ENCODE assay signal across 1 cellular context in the genomic region with DNA sequence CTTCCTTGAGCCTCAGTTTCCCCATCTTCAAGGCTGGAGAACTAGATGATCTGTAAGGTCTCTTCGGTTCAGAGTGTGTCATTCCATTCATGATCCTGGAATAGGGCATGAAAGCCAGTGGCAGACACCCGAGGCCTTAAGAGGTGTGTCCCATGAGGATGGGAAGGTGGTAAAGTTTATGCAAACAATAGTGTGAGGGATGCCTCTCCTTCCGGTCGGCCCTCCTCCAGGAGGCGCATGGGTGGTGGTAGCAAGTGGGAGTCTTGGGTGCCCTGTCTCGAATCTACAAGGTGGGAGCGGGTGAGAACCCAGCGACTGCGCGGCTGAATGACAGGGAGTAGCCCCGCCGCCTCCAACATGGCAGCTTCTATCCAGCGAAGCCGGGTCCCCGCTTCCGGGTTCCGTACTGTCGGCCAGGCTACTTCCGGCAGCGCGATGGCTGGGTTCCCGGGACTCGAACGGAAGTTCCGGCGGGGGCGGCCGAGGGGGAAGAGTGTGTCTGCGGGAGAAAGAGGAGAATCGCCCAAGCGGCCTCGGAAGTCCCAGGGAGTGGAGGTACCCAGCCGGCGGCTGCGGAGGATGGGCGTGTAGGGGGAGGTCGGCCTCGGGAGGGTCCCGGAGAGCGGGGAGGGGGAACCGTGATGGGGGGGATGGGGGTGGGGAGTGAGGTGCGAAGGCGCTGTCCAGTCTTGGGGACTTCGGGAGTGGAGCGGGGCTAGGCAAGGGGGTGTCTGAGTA.
TF ChIP-seq lines count a peak whose summit lies in the region.

LYPLA2 (plus strand) TSS at position 450 of the 738 bp plus-strand sequence. CDS start 1,538 bp downstream, outside the sequence.

TF ChIP-seq in IMR-90, 13 proteins besides CTCF, POLR2A, EP300 and RAD21 (continued from another document):
- TF ChIP-seq MXI1 (IDR thresholded peaks at IDR 0.05; ENCODE audit: borderline replicate concordance, low read depth, low read length) (peak; percentile 42; the same call in 1 of the 2 replicates), RCOR1 (IDR thresholded peaks at IDR 0.05; ENCODE audit: insufficient replicate concordance, low read length) (no peak), CHD1 (IDR thresholded peaks at IDR 0.05; ENCODE audit: low read depth, low read length) (no peak), BHLHE40 (IDR thresholded peaks at IDR 0.05; ENCODE audit: low read depth, low read length) (no peak), MAZ (IDR thresholded peaks at IDR 0.05; ENCODE audit: borderline replicate concordance, low read depth, low read length) (peak; percentile 77; the same call in 1 of the 2 replicates)
- TF ChIP-seq, protein P1, sequence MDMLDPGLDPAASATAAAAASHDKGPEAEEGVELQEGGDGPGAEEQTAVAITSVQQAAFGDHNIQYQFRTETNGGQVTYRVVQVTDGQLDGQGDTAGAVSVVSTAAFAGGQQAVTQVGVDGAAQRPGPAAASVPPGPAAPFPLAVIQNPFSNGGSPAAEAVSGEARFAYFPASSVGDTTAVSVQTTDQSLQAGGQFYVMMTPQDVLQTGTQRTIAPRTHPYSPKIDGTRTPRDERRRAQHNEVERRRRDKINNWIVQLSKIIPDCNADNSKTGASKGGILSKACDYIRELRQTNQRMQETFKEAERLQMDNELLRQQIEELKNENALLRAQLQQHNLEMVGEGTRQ (IDR thresholded peaks at IDR 0.05; ENCODE audit: low read depth, low read length), result no peak
